ENCODE assay signal across 32 cellular contexts in genomic region chr10:29064665-29065064, GRCh38.
DNase-seq lines count a peak whose midpoint lies in the region; FAIRE-seq and TF ChIP-seq lines count a peak whose summit lies in the region.
"Had no signal": no experiment of that assay in that cellular context is flagged by ENCODE, and none has a peak within 500 bp of the region (broad histone marks: within the 10 kb centered on the region; RNA-seq: fewer than 3 reads in every experiment).

No MANE protein-coding gene starts in this region.

- no peaks in the 10 kb centered on the region for H3K79me2 ChIP-seq in neural progenitor cell (ENCODE audit: low read depth)

- H3K9me3 ChIP-seq in Caco-2 (no peaks in the 10 kb centered on the region), neural progenitor cell (ENCODE audit: low read depth) (no peaks in the 10 kb centered on the region)
- H3K9me3 ChIP-seq: BLaER1 treated with 17β-estradiol and CSF1 and Interleukin-3, amounts not matched to agents 10 nM and 100 nM; testis; vagina had no signal

- H4K20me1 ChIP-seq in neural progenitor cell (ENCODE audit: low read depth), result no peaks in the 10 kb centered on the region
- H4K20me1 ChIP-seq: BLaER1 treated with 17β-estradiol and CSF1 and Interleukin-3, amounts not matched to agents 10 nM and 100 nM had no signal

- BruUV-seq in Caco-2 (replicated peaks; lab: Mats Ljungman, UMichigan), result no TSS peak

- H3K9ac ChIP-seq in neural progenitor cell, result no peak overlapping the region
- H3K9ac ChIP-seq: BLaER1 treated with 17β-estradiol and CSF1 and Interleukin-3, amounts not matched to agents 10 nM and 100 nM had no signal

- H3K27me3 Mint-ChIP-seq in Caco-2 (ENCODE audit: insufficient read depth, unreplicated experiment), result no peaks in the 10 kb centered on the region
- peaks cover 2% of the 10 kb centered on the region for H3K27me3 Mint-ChIP-seq in neural progenitor cell (ENCODE audit: insufficient read depth, low read depth)
- H3K27me3 Mint-ChIP-seq in activated naive CD8-positive, alpha-beta T cell treated with anti-CD3 and anti-CD28 coated beads for 36 hours, result peaks cover 3% of the 10 kb centered on the region

- CTCF ChIA-PET in Caco-2 (lab: Charles Lee), result no interaction called here

- TF ChIP-seq CTCF in Caco-2 (IDR thresholded peaks at IDR 0.05; ENCODE audit: insufficient read depth in 1 of 2, low read depth in 1 of 2, low read length in 1 of 2, severe bottlenecking in 1 of 2, unreplicated experiment in 1 of 2), result no peak
- no peak for TF ChIP-seq CTCF in choroid plexus epithelial cell (conservative IDR thresholded peaks at IDR 0.05; ENCODE audit: low read depth, low read length)
- TF ChIP-seq CTCF in neural progenitor cell (IDR thresholded peaks at IDR 0.05), result no peak

- DNase-seq in Caco-2 (peak in 1 of 2 experiments; percentile 63), NCI-H226 (peak; percentile 51), choroid plexus epithelial cell (ENCODE audit: low read depth) (peak; percentile 50), neural progenitor cell (ENCODE audit: low spot score) (no peak), NCI-H1105 treated with DMSO at 0.1 percent for 48 hours (lab: John Stamatoyannopoulos, UW) (no peak), frontal cortex (ENCODE audit: low spot score in 2 of 2) (no peak), NOMO-1 treated with dmso at 0.1 percent for 144 hours (lab: John Stamatoyannopoulos, UW; ENCODE audit: unreplicated experiment) (no peak)
- DNase-seq in activated naive CD8-positive, alpha-beta T cell treated with anti-CD3 and anti-CD28 coated beads for 36 hours, result no peak
- DNase-seq: activated CD4-positive, alpha-beta T cell treated with anti-CD3 and anti-CD28 coated beads for 1 hour; activated gamma-delta T cell; activated naive CD8-positive, alpha-beta T cell treated with anti-CD3 and anti-CD28 coated beads, Interleukin-2, amount 50 U/mL, for 24 hours; COR-L47; DMS79 treated with DMSO at 0.1 percent for 48 hours; H7; head of caudate nucleus; NCI-H1048; NCI-H1930; NCI-H2227 treated with DMSO at 0.1 percent for 48 hours; NCI-H748 treated with DMSO at 0.1 percent for 48 hours; occipital lobe; SIG-M5; stimulated activated CD4-positive, alpha-beta T cell treated with anti-CD3 and anti-CD28 coated beads, Interleukin-4, amount 100 ng/mL, for 24 hours; stimulated activated naive B cell treated with anti-CD40 and anti-IgM and Interleukin-4, amounts not matched to agents 10 μg/mL and 1 μg/mL and 100 μg/mL, for 72 hours; T-helper 17 cell; testis had no signal

- intact Hi-C loops in Caco-2 (cut with micrococcal nuclease; ENCODE audit: unreplicated experiment), result loop anchor here (1.0 to 2.0 kb wide), 7 partner anchors 45 to 396 kb away; partner anchors contain the start of gene BAMBI

- H3K27me3 ChIP-seq in Caco-2 (replicated peaks; ENCODE audit: control insufficient read depth, insufficient read depth, low read length) (no peaks in the 10 kb centered on the region), neural progenitor cell (no peaks in the 10 kb centered on the region)
- H3K27me3 ChIP-seq: BLaER1 treated with 17β-estradiol and CSF1 and Interleukin-3, amounts not matched to agents 10 nM and 100 nM; testis; vagina had no signal

- H3K4me2 ChIP-seq in neural progenitor cell, result no peak overlapping the region
- H3K4me2 ChIP-seq: BLaER1 treated with 17β-estradiol and CSF1 and Interleukin-3, amounts not matched to agents 10 nM and 100 nM had no signal

- H3K36me3 ChIP-seq in Caco-2 (ENCODE audit: control insufficient read depth, insufficient read depth, low read length) (no peaks in the 10 kb centered on the region), neural progenitor cell (no peaks in the 10 kb centered on the region)
- H3K36me3 ChIP-seq: BLaER1 treated with 17β-estradiol and CSF1 and Interleukin-3, amounts not matched to agents 10 nM and 100 nM; vagina had no signal

- 0 out of 2 replicates have a peak overlapping the region, but pooled peaks have one; percentile 14 for H3K4me3 ChIP-seq in Caco-2 (ENCODE audit: low read depth, low read length)
- H3K4me3 ChIP-seq in choroid plexus epithelial cell (ENCODE audit: low read depth, low read length), result no peak overlapping the region
- no peak overlapping the region for H3K4me3 ChIP-seq in neural progenitor cell
- H3K4me3 ChIP-seq: BLaER1 treated with 17β-estradiol and CSF1 and Interleukin-3, amounts not matched to agents 10 nM and 100 nM; coronary artery; GM12878; testis; vagina had no signal

- H3K4me1 Mint-ChIP-seq in Caco-2 (ENCODE audit: low read depth, unreplicated experiment), result peaks cover 47% of the 10 kb centered on the region
- H3K4me1 Mint-ChIP-seq in neural progenitor cell, result peaks cover 43% of the 10 kb centered on the region
- no peaks in the 10 kb centered on the region for H3K4me1 Mint-ChIP-seq in activated naive CD8-positive, alpha-beta T cell treated with anti-CD3 and anti-CD28 coated beads for 36 hours
- H3K4me1 Mint-ChIP-seq: activated naive CD8-positive, alpha-beta T cell treated with anti-CD3 and anti-CD28 coated beads, Interleukin-2, amount 50 U/mL, for 24 hours; stimulated activated naive B cell treated with anti-CD40 and anti-IgM and Interleukin-4, amounts not matched to agents 10 μg/mL and 1 μg/mL and 100 μg/mL, for 72 hours had no signal

- no peak overlapping the region for H3K27ac ChIP-seq in neural progenitor cell
- H3K27ac ChIP-seq: BLaER1 treated with 17β-estradiol and CSF1 and Interleukin-3, amounts not matched to agents 10 nM and 100 nM; coronary artery; HL-60; testis; vagina had no signal

- H3F3A ChIP-seq in neural progenitor cell (ENCODE audit: low read depth), result no peaks in the 10 kb centered on the region

- H3K4me3 Mint-ChIP-seq in Caco-2 (ENCODE audit: unreplicated experiment) (peak overlapping the region; percentile 32), neural progenitor cell (no peak overlapping the region)
- no peak overlapping the region for H3K4me3 Mint-ChIP-seq in activated naive CD8-positive, alpha-beta T cell treated with anti-CD3 and anti-CD28 coated beads for 36 hours
- H3K4me3 Mint-ChIP-seq: activated naive CD8-positive, alpha-beta T cell treated with anti-CD3 and anti-CD28 coated beads, Interleukin-2, amount 50 U/mL, for 24 hours; brain; stimulated activated naive B cell treated with anti-CD40 and anti-IgM and Interleukin-4, amounts not matched to agents 10 μg/mL and 1 μg/mL and 100 μg/mL, for 72 hours; T-helper 17 cell had no signal

- no peaks in the 10 kb centered on the region for H3K9me3 Mint-ChIP-seq in Caco-2 (ENCODE audit: unreplicated experiment)
- H3K9me3 Mint-ChIP-seq in neural progenitor cell, result no peaks in the 10 kb centered on the region
- no peaks in the 10 kb centered on the region for H3K9me3 Mint-ChIP-seq in activated naive CD8-positive, alpha-beta T cell treated with anti-CD3 and anti-CD28 coated beads for 36 hours
- H3K9me3 Mint-ChIP-seq: activated naive CD8-positive, alpha-beta T cell treated with anti-CD3 and anti-CD28 coated beads, Interleukin-2, amount 50 U/mL, for 24 hours; stimulated activated naive B cell treated with anti-CD40 and anti-IgM and Interleukin-4, amounts not matched to agents 10 μg/mL and 1 μg/mL and 100 μg/mL, for 72 hours had no signal

- no peaks in the 10 kb centered on the region for H3K36me3 Mint-ChIP-seq in Caco-2 (ENCODE audit: insufficient read depth, unreplicated experiment)
- no peaks in the 10 kb centered on the region for H3K36me3 Mint-ChIP-seq in neural progenitor cell
- H3K36me3 Mint-ChIP-seq in activated naive CD8-positive, alpha-beta T cell treated with anti-CD3 and anti-CD28 coated beads for 36 hours, result no peaks in the 10 kb centered on the region
- H3K36me3 Mint-ChIP-seq: brain; stimulated activated naive B cell treated with anti-CD40 and anti-IgM and Interleukin-4, amounts not matched to agents 10 μg/mL and 1 μg/mL and 100 μg/mL, for 72 hours had no signal

- H2AFZ ChIP-seq in neural progenitor cell (replicated peaks), result peak overlapping the region; percentile 73

- H3K4me1 ChIP-seq in Caco-2, result peaks cover 66% of the 10 kb centered on the region
- H3K4me1 ChIP-seq in neural progenitor cell, result peaks cover 17% of the 10 kb centered on the region
- H3K4me1 ChIP-seq: BLaER1 treated with 17β-estradiol and CSF1 and Interleukin-3, amounts not matched to agents 10 nM and 100 nM; testis; vagina had no signal

- FAIRE-seq in frontal cortex (lab: Jason Lieb, UNC), result no peak
- FAIRE-seq: GM12878, HepG2 had no signal

- H3K27ac Mint-ChIP-seq in Caco-2 (ENCODE audit: unreplicated experiment), result peak overlapping the region; percentile 68
- H3K27ac Mint-ChIP-seq in neural progenitor cell, result peak overlapping the region; percentile 67
- no peak overlapping the region for H3K27ac Mint-ChIP-seq in activated naive CD8-positive, alpha-beta T cell treated with anti-CD3 and anti-CD28 coated beads for 36 hours
- H3K27ac Mint-ChIP-seq: activated naive CD8-positive, alpha-beta T cell treated with anti-CD3 and anti-CD28 coated beads, Interleukin-2, amount 50 U/mL, for 24 hours; stimulated activated naive B cell treated with anti-CD40 and anti-IgM and Interleukin-4, amounts not matched to agents 10 μg/mL and 1 μg/mL and 100 μg/mL, for 72 hours; T-helper 17 cell had no signal

- POLR2A ChIA-PET in Caco-2 (lab: Charles Lee), result no interaction called here

Comparison
In these comparisons a context has a peak if more than half of its experiments do, and no peak if none do; other contexts are left out.
1. DNase-seq: peak in NCI-H226 (single experiment) and choroid plexus epithelial cell (single experiment); none in neural progenitor cell (single experiment), NCI-H1105 treated with DMSO at 0.1 percent for 48 hours (single experiment), frontal cortex (0 of 2), activated naive CD8-positive, alpha-beta T cell treated with anti-CD3 and anti-CD28 coated beads for 36 hours (single experiment) and NOMO-1 treated with dmso at 0.1 percent for 144 hours (single experiment).